Comparison of ENCODE assay signal across 9 cellular contexts in genomic region chr18:54263904-54264336, GRCh38. TPM values are rescaled to one million over a fixed set of nuclear protein-coding genes. Genes with fewer than 3 reads are reported as not detected.
DNase-seq lines count a peak whose midpoint lies in the region; ATAC-seq, FAIRE-seq and TF ChIP-seq lines count a peak whose summit lies in the region.
"Had no signal": no experiment of that assay in that cellular context is flagged by ENCODE, and none has a peak within 500 bp of the region (broad histone marks: within the 10 kb centered on the region; RNA-seq: fewer than 3 reads in every experiment).

No MANE protein-coding gene starts in this region.

- H3K9me3 ChIP-seq in T-helper 17 cell (ENCODE audit: control insufficient read depth, low read length, poor library complexity, severe bottlenecking) = no peaks in the 10 kb centered on the region

- H3K4me3 Mint-ChIP-seq in T-helper 17 cell = peak overlapping the region; percentile 33

- DNase-seq in GM12891 (ENCODE audit: insufficient read length, low spot score) (no peak), T-helper 17 cell (no peak), NCI-H2029 (lab: John Stamatoyannopoulos, UW) (no peak), COLO668 (lab: John Stamatoyannopoulos, UW; ENCODE audit: unreplicated experiment) (no peak), GDM1 (lab: John Stamatoyannopoulos, UW) (no peak), RKO (ENCODE audit: low spot score) (no peak)
- DNase-seq: nucleus accumbens had no signal

- peak; percentile 76 for ATAC-seq in GM19351 (IDR thresholded peaks at IDR 0.05; ENCODE audit: unreplicated experiment)
- ATAC-seq in HG02981 (IDR thresholded peaks at IDR 0.05; ENCODE audit: unreplicated experiment) = peak; percentile 78
- ATAC-seq in T-helper 17 cell = peak; percentile 44

- H3K36me3 Mint-ChIP-seq in T-helper 17 cell (ENCODE audit: low read depth) = no peaks in the 10 kb centered on the region

- no peak for TF ChIP-seq POLR2A in GM12891 (IDR thresholded peaks at IDR 0.05; ENCODE audit: low read depth, low read length)

- FAIRE-seq in GM12891 (lab: Jason Lieb, UNC) = peak; percentile 96

- H3K27me3 Mint-ChIP-seq in T-helper 17 cell = no peaks in the 10 kb centered on the region

- H3K27ac Mint-ChIP-seq in T-helper 17 cell = no peak overlapping the region

- H3K4me1 Mint-ChIP-seq in T-helper 17 cell = peaks cover 6% of the 10 kb centered on the region

TF ChIP-seq in GM12891, 5 proteins besides CTCF, POLR2A, EP300 and RAD21:
- TF ChIP-seq POU2F2 (IDR thresholded peaks at IDR 0.05; ENCODE audit: low read depth, low read length) = 0 out of 2 replicates have a peak, but pooled peaks have one; percentile 36
- no peak for TF ChIP-seq SPI1 (IDR thresholded peaks at IDR 0.05; ENCODE audit: low read depth, low read length)
- TF ChIP-seq TAF1 (IDR thresholded peaks at IDR 0.05; ENCODE audit: low read depth, low read length) = peak; percentile 41; the same call in 1 of the 2 replicates
- TF ChIP-seq PAX5 (IDR thresholded peaks at IDR 0.05; ENCODE audit: insufficient read depth, low read length, severe bottlenecking) = no peak

RNA-seq across cellular contexts. Expression of gene POLI, which starts 5.4 kb away (rescaled TPM):
- 6.1 TPM for polyA plus RNA-seq in GM12891 (2012; ENCODE audit: low read depth, missing spikeins)
- total RNA-seq in T-helper 17 cell = 10 to 100 TPM; 27.2 to 28.4 TPM

RNA-seq across cellular contexts. Expression of gene MBD2, which starts 39.5 kb away (rescaled TPM):
- polyA plus RNA-seq in GM12891 (2012; ENCODE audit: low read depth, missing spikeins) = 46.0 TPM
- 100 to 1,000 TPM; 108 TPM for total RNA-seq in T-helper 17 cell
